In the genomic region with DNA sequence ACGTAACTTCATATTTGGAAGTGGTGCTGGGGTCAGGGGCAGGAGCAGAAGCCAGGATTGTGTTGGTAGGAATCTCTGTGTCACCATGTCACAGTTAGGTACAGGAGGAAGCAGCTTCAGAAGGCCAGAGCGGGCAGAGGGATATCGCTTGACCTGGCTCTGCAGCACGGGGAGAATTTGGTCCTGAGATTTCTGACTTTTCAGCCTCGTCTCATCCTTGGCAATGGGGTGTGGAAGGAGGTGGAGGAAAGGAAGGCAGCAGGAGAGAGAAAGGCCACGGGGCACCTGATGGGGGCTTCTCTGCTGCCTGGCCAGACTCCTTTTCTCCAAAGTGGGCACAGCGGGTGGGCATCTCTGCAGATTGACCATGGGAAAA, we compare ENCODE assay signal across 19 cellular contexts. TPM values are rescaled to one million over a fixed set of nuclear protein-coding genes. Genes with fewer than 3 reads are reported as not detected.
A peak's percentile ranks its signal among the peaks of the same experiment; 100 is the strongest.
DNase-seq lines count a peak whose midpoint lies in the region; ATAC-seq and TF ChIP-seq lines count a peak whose summit lies in the region.
"Had no signal": no experiment of that assay in that cellular context is flagged by ENCODE, and none has a peak within 500 bp of the region (broad histone marks: within the 10 kb centered on the region; RNA-seq: fewer than 3 reads in every experiment).

No MANE protein-coding gene starts in this region.

- no peak overlapping the region for H3K23ac ChIP-seq in neuronal stem cell (ENCODE audit: low read depth, low read length, poor library complexity)

- H3K27me3 ChIP-seq in Panc1 (ENCODE audit: control insufficient read depth, insufficient read depth, low read length), result 0 out of 2 replicates have a peak, but pooled peaks cover 2% of the 10 kb centered on the region
- no peaks in the 10 kb centered on the region for H3K27me3 ChIP-seq in neuronal stem cell (ENCODE audit: control insufficient read depth in 3 of 3, insufficient read depth in 3 of 3, low read depth in 1 of 3, low read length in 3 of 3)
- no peaks in the 10 kb centered on the region for H3K27me3 ChIP-seq in aorta (ENCODE audit: control insufficient read depth in 1 of 2, insufficient read depth in 2 of 2, low read length in 1 of 2)

- H3K9me3 ChIP-seq in Panc1 (ENCODE audit: control insufficient read depth, insufficient read depth, low read depth, low read length) (no peaks in the 10 kb centered on the region), neuronal stem cell (replicated peaks in 1 of 2; ENCODE audit: control insufficient read depth in 2 of 2, insufficient read depth in 1 of 2, low read depth in 1 of 2, low read length in 2 of 2) (no peaks in the 10 kb centered on the region), aorta (ENCODE audit: control insufficient read depth, low read length) (no peaks in the 10 kb centered on the region)
- H3K9me3 ChIP-seq: A549, HAP-1 had no signal

- H3K18ac ChIP-seq in neuronal stem cell (ENCODE audit: low read length), result peak overlapping the region; percentile 25

- no peak overlapping the region for H2BK5ac ChIP-seq in neuronal stem cell (ENCODE audit: low read length)

- no peak for TF ChIP-seq CTCF in Panc1 (IDR thresholded peaks at IDR 0.05)
- no peak for TF ChIP-seq CTCF in endothelial cell (IDR thresholded peaks at IDR 0.05; ENCODE audit: unreplicated experiment)

- ATAC-seq in Panc1 (0 out of 2 replicates have a peak, but pooled peaks have one; percentile 34), aorta (ENCODE audit: low FRiP score) (peak; percentile 20)
- ATAC-seq in effector memory CD8-positive, alpha-beta T cell (replicated peaks), result no peak
- ATAC-seq: A549, K562 had no signal

- H3K36me3 ChIP-seq in Panc1 (ENCODE audit: control insufficient read depth, insufficient read depth, low read length), result no peaks in the 10 kb centered on the region
- no peaks in the 10 kb centered on the region for H3K36me3 ChIP-seq in neuronal stem cell (replicated peaks in 1 of 2; ENCODE audit: control insufficient read depth in 2 of 2, insufficient read depth in 2 of 2, low read length in 2 of 2)
- H3K36me3 ChIP-seq in aorta (ENCODE audit: control insufficient read depth in 1 of 2, insufficient read depth in 2 of 2, low read length in 1 of 2), result no peaks in the 10 kb centered on the region
- H3K36me3 ChIP-seq: HAP-1 had no signal

- H4K8ac ChIP-seq in neuronal stem cell (ENCODE audit: low read depth, low read length), result no peak overlapping the region

- no peak overlapping the region for H4K91ac ChIP-seq in neuronal stem cell (ENCODE audit: low read depth, low read length, poor library complexity)

- H2BK15ac ChIP-seq in neuronal stem cell (ENCODE audit: low read length), result peak overlapping the region; percentile 51

- H2BK120ac ChIP-seq in neuronal stem cell (ENCODE audit: low read depth, low read length), result no peak overlapping the region

- H3K27ac ChIP-seq in Panc1 (ENCODE audit: low read length) (no peak overlapping the region), neuronal stem cell (replicated peaks; ENCODE audit: low read length) (no peak overlapping the region), aorta (ENCODE audit: low read depth in 1 of 2, low read length in 2 of 2) (no peak overlapping the region)
- H3K27ac ChIP-seq: 22Rv1, A549, C4-2B, HL-60 had no signal

- no peak overlapping the region for H3K27ac Mint-ChIP-seq in effector memory CD8-positive, alpha-beta T cell
- no peak overlapping the region for H3K27ac Mint-ChIP-seq in endothelial cell (ENCODE audit: unreplicated experiment)
- H3K27ac Mint-ChIP-seq: CD4-positive, alpha-beta memory T cell had no signal

- no peaks in the 10 kb centered on the region for H3K4me1 Mint-ChIP-seq in effector memory CD8-positive, alpha-beta T cell (ENCODE audit: low read depth in 2 of 2)
- no peaks in the 10 kb centered on the region for H3K4me1 Mint-ChIP-seq in endothelial cell (ENCODE audit: unreplicated experiment)
- H3K4me1 Mint-ChIP-seq: CD4-positive, alpha-beta memory T cell had no signal

- H3K4me3 ChIP-seq in Panc1 (ENCODE audit: low read depth in 2 of 2, low read length in 2 of 2) (no peak overlapping the region), neuronal stem cell (ENCODE audit: low read length in 2 of 2) (no peak overlapping the region), aorta (ENCODE audit: low read length in 2 of 2) (no peak overlapping the region)
- H3K4me3 ChIP-seq: A549, HAP-1, K562 had no signal

- H3K4me1 ChIP-seq in Panc1 (ENCODE audit: control insufficient read depth, insufficient read depth, low read length) (no peaks in the 10 kb centered on the region), neuronal stem cell (ENCODE audit: control insufficient read depth in 2 of 2, insufficient read depth in 1 of 2, low read depth in 1 of 2, low read length in 2 of 2) (peaks cover 0 to 15% of the 10 kb centered on the region in 2 donors), aorta (ENCODE audit: control insufficient read depth in 1 of 2, insufficient read depth in 2 of 2, low read length in 2 of 2) (no peaks in the 10 kb centered on the region)
- H3K4me1 ChIP-seq: A549, HAP-1 had no signal

- intact Hi-C loops in Panc1 (cut with micrococcal nuclease; ENCODE audit: unreplicated experiment), result no loop called here
- intact Hi-C loops in aorta (cut with DNase I), result no loop called here

- H3K14ac ChIP-seq in neuronal stem cell (ENCODE audit: low read length), result no peak overlapping the region

- H3K27me3 Mint-ChIP-seq in effector memory CD8-positive, alpha-beta T cell, result peaks cover 45 to 60% of the 10 kb centered on the region in 2 donors
- H3K27me3 Mint-ChIP-seq in endothelial cell (ENCODE audit: unreplicated experiment), result no peaks in the 10 kb centered on the region

- no CpG with 5 or more reads among the region's 7 CpGs for WGBS in neuronal stem cell (ENCODE audit: extremely low coverage in 2 of 2, insufficient read length in 2 of 2, insufficient replicate concordance in 1 of 2), 2 donors
- 93 to 94% methylated on average over 7 of the region's 7 CpGs for WGBS in aorta, 2 donors

- POLR2A ChIA-PET in Panc1 (lab: Charles Lee), result no interaction called here

- no peaks in the 10 kb centered on the region for H3K36me3 Mint-ChIP-seq in effector memory CD8-positive, alpha-beta T cell (ENCODE audit: insufficient read depth)
- H3K36me3 Mint-ChIP-seq in endothelial cell (ENCODE audit: low read depth, unreplicated experiment), result peaks cover 3% of the 10 kb centered on the region
- H3K36me3 Mint-ChIP-seq: CD4-positive, alpha-beta memory T cell had no signal

- H2AK5ac ChIP-seq in neuronal stem cell (ENCODE audit: low read depth, low read length), result no peak overlapping the region

- H3K9ac ChIP-seq in neuronal stem cell (ENCODE audit: low read depth, low read length, poor library complexity), result no peak overlapping the region

- H2BK12ac ChIP-seq in neuronal stem cell (ENCODE audit: low read length), result no peak overlapping the region

- CTCF ChIA-PET in Panc1 (lab: Charles Lee), result no interaction called here

- H2AFZ ChIP-seq in neuronal stem cell (ENCODE audit: low read length), result no peak overlapping the region

- peak; percentile 72 for DNase-seq in G401 (ENCODE audit: low spot score)
- DNase-seq in Panc1 (ENCODE audit: low read depth, low spot score), result no peak
- no peak for DNase-seq in neuronal stem cell (ENCODE audit: low spot score)
- no peak for DNase-seq in aorta
- DNase-seq in effector memory CD8-positive, alpha-beta T cell, result no peak
- DNase-seq in stimulated activated naive CD4-positive, alpha-beta T cell (lab: John Stamatoyannopoulos, UW), result no peak
- no peak for DNase-seq in endothelial cell (ENCODE audit: low spot score)
- DNase-seq: AML-193; CD4-positive, alpha-beta memory T cell; DMS153; DMS79; GF-D8 had no signal

- in situ Hi-C loops in G401 (cut with HindIII; ENCODE audit: low sequenced_read_pairs), result no loop called here
- in situ Hi-C loops in Panc1 (cut with HindIII; ENCODE audit: low pct_unique_long_range_greater_than_20kb, low sequenced_read_pairs), result no loop called here

- no peaks in the 10 kb centered on the region for H3K9me3 Mint-ChIP-seq in effector memory CD8-positive, alpha-beta T cell
- no peaks in the 10 kb centered on the region for H3K9me3 Mint-ChIP-seq in endothelial cell (ENCODE audit: unreplicated experiment)
- H3K9me3 Mint-ChIP-seq: CD4-positive, alpha-beta memory T cell had no signal

- H3K4me2 ChIP-seq in neuronal stem cell (ENCODE audit: insufficient read depth, low read length, poor library complexity, severe bottlenecking), result no peak overlapping the region
- H3K4me2 ChIP-seq: A549 had no signal

- no peak overlapping the region for H3K4me3 Mint-ChIP-seq in effector memory CD8-positive, alpha-beta T cell
- H3K4me3 Mint-ChIP-seq in endothelial cell (ENCODE audit: unreplicated experiment), result no peak overlapping the region
- H3K4me3 Mint-ChIP-seq: CD4-positive, alpha-beta memory T cell had no signal

- BruUV-seq in Panc1 (replicated peaks; lab: Mats Ljungman, UMichigan), result no TSS peak

- no peaks in the 10 kb centered on the region for H3K79me1 ChIP-seq in neuronal stem cell (ENCODE audit: low read depth, low read length)

- H3K4ac ChIP-seq in neuronal stem cell (ENCODE audit: low read length), result no peak overlapping the region

RNA-seq across cellular contexts. Expression of a gene that starts 0.6 kb away (rescaled TPM):
- 0.12 TPM in 1 of 2 replicates, not detected in the other for total RNA-seq in G401 (2014; rRNA removed; shearing (Covaris generic))
- total RNA-seq in Panc1 (2021; ENCODE audit: unreplicated experiment), result 1.0 TPM
- 0.38 TPM for polyA plus RNA-seq in Panc1 (2012; ENCODE audit: insufficient read length)
- 0.03 TPM for polyA plus RNA-seq in neuronal stem cell (2013, experiment 1 of 2)
- polyA plus RNA-seq in neuronal stem cell (2013, experiment 2 of 2), result 0.01 TPM
- 10 to 100 TPM in 1 of 2 donors, 1 to 10 TPM in 1; 9.1 to 19.5 TPM for total RNA-seq in aorta
- polyA plus RNA-seq in aorta, result 1 to 10 TPM; 5.3 to 6.5 TPM
- total RNA-seq in endothelial cell (ENCODE audit: unreplicated experiment), result 29.6 TPM
- total RNA-seq: Daoy had no signal
